ENCODE assay signal across 23 cellular contexts in the genomic region with DNA sequence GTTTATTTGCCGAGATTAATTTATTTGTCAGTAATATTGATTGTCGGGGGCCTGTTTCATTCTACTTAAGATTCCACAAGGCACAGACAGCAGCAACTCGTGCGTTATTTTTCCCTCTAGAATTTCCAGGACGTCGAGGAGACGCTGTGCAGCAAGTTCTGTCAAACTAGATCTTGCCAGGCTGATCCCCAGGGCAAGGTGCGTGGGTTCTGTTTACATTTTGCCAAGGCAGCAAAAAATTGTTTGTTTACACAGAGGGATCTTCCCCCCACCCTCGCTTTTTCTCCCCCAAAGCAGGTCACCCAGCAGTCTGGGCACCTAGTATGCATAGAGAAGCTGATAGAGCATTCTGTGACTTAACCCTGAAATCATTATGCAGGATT.
DNase-seq lines count a peak whose midpoint lies in the region; FAIRE-seq and TF ChIP-seq lines count a peak whose summit lies in the region.
"Had no signal": no experiment of that assay in that cellular context is flagged by ENCODE, and none has a peak within 500 bp of the region (broad histone marks: within the 10 kb centered on the region; RNA-seq: fewer than 3 reads in every experiment).

No MANE protein-coding gene starts in this region.

- WGBS in small intestine, 3 donors = 19 to 48% (median 21%) methylated on average over 9 of the region's 9 CpGs

- no peak for TF ChIP-seq POLR2A in Peyer's patch (IDR thresholded peaks at IDR 0.05)

- no peak for TF ChIP-seq CTCF in Peyer's patch (IDR thresholded peaks at IDR 0.05)

- no peaks in the 10 kb centered on the region for H3K4me1 ChIP-seq in small intestine (ENCODE audit: control insufficient read depth in 2 of 2, insufficient read depth in 1 of 2, low read depth in 1 of 2, low read length in 1 of 2)
- H3K4me1 ChIP-seq in Peyer's patch = peaks cover 0 to 7% (median 0%) of the 10 kb centered on the region in 4 donors

- H3K27ac ChIP-seq in small intestine (ENCODE audit: low read depth in 1 of 2, low read length in 1 of 2) (no peak overlapping the region), substantia nigra (ENCODE audit: low read depth, low read length, poor library complexity, severe bottlenecking) (no peak overlapping the region), Peyer's patch (no peak overlapping the region)
- H3K27ac ChIP-seq: C4-2B, sigmoid colon, thoracic aorta had no signal

- H3K36me3 ChIP-seq in small intestine (ENCODE audit: control insufficient read depth in 2 of 2, insufficient read depth in 2 of 2, low read length in 2 of 2) (no peaks in the 10 kb centered on the region), Peyer's patch (no peaks in the 10 kb centered on the region)
- H3K36me3 ChIP-seq: sigmoid colon, thoracic aorta had no signal

- peak; percentile 50 for DNase-seq in NCI-H748 (lab: John Stamatoyannopoulos, UW; ENCODE audit: unreplicated experiment)
- no peak for DNase-seq in NCI-H748 treated with DMSO at 0.1 percent for 48 hours (lab: John Stamatoyannopoulos, UW)
- peak; percentile 6 for DNase-seq in NCI-H1105 (lab: John Stamatoyannopoulos, UW)
- peak; percentile 57 for DNase-seq in left kidney (ENCODE audit: low read depth, low spot score)
- peak; percentile 29 for DNase-seq in small intestine
- no peak for DNase-seq in substantia nigra (lab: John Stamatoyannopoulos, UW)
- no peak for DNase-seq in occipital lobe (lab: John Stamatoyannopoulos, UW)
- DNase-seq in Peyer's patch = no peak
- DNase-seq: ACHN; activated CD4-positive, alpha-beta T cell treated with anti-CD3 and anti-CD28 coated beads, Interleukin-2, amount 50 U/mL, for 1 hour; activated CD8-positive, alpha-beta memory T cell treated with anti-CD3 and anti-CD28 coated beads, Interleukin-2, amount 50 U/mL, for 4 hours; activated naive CD8-positive, alpha-beta T cell treated with anti-CD3 and anti-CD28 coated beads, Interleukin-2, amount 50 U/mL, for 24 hours; GOT3; head of caudate nucleus; left colon; NCI-H2107; NCI-H82; nucleus accumbens; SHP77; sigmoid colon had no signal

- FAIRE-seq in small intestine (lab: Jason Lieb, UNC) = no peak
- FAIRE-seq: GM12891 had no signal

- no peaks in the 10 kb centered on the region for H3K9me3 ChIP-seq in small intestine (ENCODE audit: control insufficient read depth, low read depth)
- H3K9me3 ChIP-seq in Peyer's patch = no peaks in the 10 kb centered on the region
- H3K9me3 ChIP-seq: sigmoid colon, thoracic aorta had no signal

- H3K27me3 ChIP-seq in small intestine (ENCODE audit: control insufficient read depth in 2 of 2, insufficient read depth in 2 of 2, low read length in 2 of 2) (peaks cover 0 to 9% of the 10 kb centered on the region in 2 donors), Peyer's patch (no peaks in the 10 kb centered on the region)

- no peak overlapping the region for H3K4me3 ChIP-seq in small intestine (ENCODE audit: low read depth in 1 of 2, low read length in 2 of 2)
- no peak overlapping the region for H3K4me3 ChIP-seq in Peyer's patch
- H3K4me3 ChIP-seq: sigmoid colon, thoracic aorta had no signal

Comparison
In these comparisons a context has a peak if more than half of its experiments do, and no peak if none do; other contexts are left out.
1. DNase-seq: peak in NCI-H748 (single experiment), NCI-H1105 (single experiment), left kidney (single experiment) and small intestine (single experiment); none in NCI-H748 treated with DMSO at 0.1 percent for 48 hours (single experiment), substantia nigra (0 of 49), occipital lobe (single experiment) and Peyer's patch (0 of 3).